15 cellular contexts compared by ENCODE assay signal in the genomic region with DNA sequence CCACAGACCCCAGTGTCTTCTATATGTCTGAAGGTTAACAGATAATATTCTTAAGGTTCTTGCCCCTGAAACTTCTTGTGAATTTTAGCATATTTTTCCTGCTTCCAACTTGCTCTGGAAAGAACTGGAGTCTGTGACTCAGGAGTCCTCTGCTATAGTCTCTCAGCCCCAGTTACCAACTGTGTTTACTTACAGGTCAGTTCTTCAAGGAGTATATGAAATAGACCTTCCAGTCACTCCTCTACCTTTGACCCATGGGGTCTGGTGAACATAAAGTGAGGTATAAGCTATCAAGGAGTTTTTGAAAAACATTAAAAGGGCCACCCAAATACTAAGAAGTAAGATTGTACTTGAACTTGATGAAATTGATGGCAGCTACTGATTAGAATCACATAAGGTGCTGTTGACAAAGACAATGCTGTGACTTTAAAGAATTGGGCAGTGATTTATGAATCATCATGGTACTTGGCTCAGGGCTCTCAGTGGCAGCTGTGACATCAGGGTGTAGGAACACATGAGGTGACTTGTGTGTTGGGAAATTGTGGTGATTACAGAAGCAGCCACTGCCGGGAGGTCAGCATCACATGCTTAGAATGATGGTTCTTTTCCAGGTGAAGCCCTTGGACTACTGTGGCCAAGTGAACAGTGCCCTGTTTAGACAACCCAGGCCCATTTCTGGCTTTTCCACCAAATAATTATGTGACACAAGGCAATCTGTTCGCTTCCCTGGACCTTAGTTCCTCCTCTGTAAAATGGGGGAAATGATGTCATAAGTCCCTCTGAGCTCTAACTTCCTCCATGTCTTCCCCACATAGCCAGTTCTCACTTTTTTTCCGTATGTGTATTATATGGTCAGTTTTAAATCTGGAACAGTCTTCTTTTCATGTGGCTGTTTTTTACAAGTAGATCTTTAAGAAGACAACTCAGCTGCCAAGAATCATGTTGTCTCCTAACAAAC.
DNase-seq lines count a peak whose midpoint lies in the region; ATAC-seq, FAIRE-seq and TF ChIP-seq lines count a peak whose summit lies in the region.
"Had no signal": no experiment of that assay in that cellular context is flagged by ENCODE, and none has a peak within 500 bp of the region (broad histone marks: within the 10 kb centered on the region; RNA-seq: fewer than 3 reads in every experiment).

No MANE protein-coding gene starts in this region.

- H3K9me3 ChIP-seq in endothelial cell of umbilical vein (replicated peaks; ENCODE audit: control insufficient read depth, insufficient read depth, low read length) (no peaks in the 10 kb centered on the region), gastrocnemius medialis (no peaks in the 10 kb centered on the region)
- H3K9me3 ChIP-seq: esophagus squamous epithelium had no signal

- BruUV-seq in endothelial cell of umbilical vein (replicated peaks; lab: Mats Ljungman, UMichigan), result no TSS peak

- in situ Hi-C loops in gastrocnemius medialis (cut with MboI; ENCODE audit: low sequenced_read_pairs in 4 of 4), result no loop called here

- POLR2A ChIA-PET in endothelial cell of umbilical vein (lab: Charles Lee), result no interaction called here

- H3K36me3 ChIP-seq in endothelial cell of umbilical vein (ENCODE audit: control insufficient read depth in 2 of 2, extremely low read depth in 1 of 2, insufficient read depth in 2 of 2, low read length in 2 of 2) (no peaks in the 10 kb centered on the region), gastrocnemius medialis (no peaks in the 10 kb centered on the region)
- H3K36me3 ChIP-seq: esophagus squamous epithelium had no signal

- TF ChIP-seq POLR2A in endothelial cell of umbilical vein (IDR thresholded peaks at IDR 0.05; ENCODE audit: low read depth, low read length) (no peak), gastrocnemius medialis (IDR thresholded peaks at IDR 0.05) (no peak), GM18505 (IDR thresholded peaks at IDR 0.05; ENCODE audit: borderline replicate concordance, extremely low read depth, insufficient read depth, insufficient read length) (no peak)

- CTCF ChIA-PET in endothelial cell of umbilical vein (lab: Charles Lee), result interaction anchor here (0.9 to 1.7 kb wide), 4 partner anchors 9 to 19 kb away, joined by 3 to 4 read pairs (median 3); no protein-coding TSS in a partner anchor

- no peaks in the 10 kb centered on the region for H3K9me1 ChIP-seq in endothelial cell of umbilical vein (replicated peaks; ENCODE audit: control insufficient read depth, extremely low read depth, insufficient read depth, low read length)

- no peak overlapping the region for H3K4me3 ChIP-seq in endothelial cell of umbilical vein (replicated peaks in 1 of 3; ENCODE audit: insufficient read depth in 1 of 3, low read depth in 1 of 3, low read length in 3 of 3)
- no peak overlapping the region for H3K4me3 ChIP-seq in gastrocnemius medialis
- H3K4me3 ChIP-seq: esophagus squamous epithelium had no signal

- no peaks in the 10 kb centered on the region for H3K27me3 ChIP-seq in endothelial cell of umbilical vein (ENCODE audit: control insufficient read depth in 2 of 2, insufficient read depth in 2 of 2, low read length in 2 of 2)
- no peaks in the 10 kb centered on the region for H3K27me3 ChIP-seq in gastrocnemius medialis
- H3K27me3 ChIP-seq: esophagus squamous epithelium had no signal

- H3K4me1 ChIP-seq in endothelial cell of umbilical vein (ENCODE audit: control insufficient read depth, extremely low read depth, insufficient read depth, low read length), result peaks cover 4% of the 10 kb centered on the region
- peaks cover 16 to 40% of the 10 kb centered on the region in 2 donors for H3K4me1 ChIP-seq in gastrocnemius medialis
- H3K4me1 ChIP-seq: esophagus squamous epithelium had no signal

- no peak overlapping the region for H3K9ac ChIP-seq in endothelial cell of umbilical vein (replicated peaks; ENCODE audit: extremely low read depth, insufficient read depth, low read length)

- H3K4me2 ChIP-seq in endothelial cell of umbilical vein (ENCODE audit: insufficient read depth, low read length), result no peak overlapping the region

- H2AFZ ChIP-seq in endothelial cell of umbilical vein (ENCODE audit: low read depth, low read length), result peak overlapping the region; percentile 22

- TF ChIP-seq CTCF in endothelial cell of umbilical vein (IDR thresholded peaks at IDR 0.05; ENCODE audit: extremely low read depth in 1 of 2, insufficient read depth in 1 of 2, low read depth in 1 of 2, low read length in 2 of 2), result no peak
- TF ChIP-seq CTCF in gastrocnemius medialis (IDR thresholded peaks at IDR 0.05 in 4 of 5, conservative IDR thresholded peaks at IDR 0.05 in 1 of 5), result no peak

- H4K20me1 ChIP-seq in endothelial cell of umbilical vein (replicated peaks; ENCODE audit: control insufficient read depth, extremely low read depth, insufficient read depth, low read length), result no peaks in the 10 kb centered on the region

- ATAC-seq in gastrocnemius medialis, result peak; percentile 96 to 98
- no peak for ATAC-seq in HG02588 (IDR thresholded peaks at IDR 0.05; ENCODE audit: unreplicated experiment)
- no peak for ATAC-seq in GM18505 (IDR thresholded peaks at IDR 0.05; ENCODE audit: unreplicated experiment)

- dilution Hi-C loops in endothelial cell of umbilical vein (cut with MboI; ENCODE audit: extremely low pct_ligation_motif_present, low sequenced_read_pairs), result no loop called here

- peak; percentile 35 for DNase-seq in NCI-H2171 treated with DMSO at 0.1 percent for 48 hours (lab: John Stamatoyannopoulos, UW)
- no peak for DNase-seq in NCI-H2171 (lab: John Stamatoyannopoulos, UW)
- peak; percentile 53 for DNase-seq in NCI-H446 treated with DMSO at 0.1 percent for 48 hours (lab: John Stamatoyannopoulos, UW)
- DNase-seq in endothelial cell of umbilical vein (ENCODE audit: low read depth, low spot score), result peak; percentile 19
- DNase-seq in gastrocnemius medialis, result peak; percentile 44 to 63
- DNase-seq in NCI-H345 treated with DMSO at 0.1 percent for 48 hours (lab: John Stamatoyannopoulos, UW; ENCODE audit: unreplicated experiment), result no peak
- DNase-seq: activated CD4-positive, CD25-positive, alpha-beta regulatory T cell; activated CD8-positive, alpha-beta memory T cell treated with anti-CD3 and anti-CD28 coated beads, Interleukin-2, amount 50 U/mL, for 4 hours; DMS153; esophagus squamous epithelium; occipital lobe; stimulated activated CD4-positive, alpha-beta T cell treated with anti-CD3 and anti-CD28 coated beads, Interleukin-12 subunit alpha, Interleukin-12 subunit beta, amount 100 ng/mL, for 4 hours; SW 1271 had no signal

- intact Hi-C loops in endothelial cell of umbilical vein (cut with micrococcal nuclease) (no loop called here), gastrocnemius medialis (cut with DNase I; ENCODE audit: low total_unique reads) (no loop called here)

- no peaks in the 10 kb centered on the region for H3K79me2 ChIP-seq in endothelial cell of umbilical vein (ENCODE audit: control insufficient read depth, insufficient read depth, low read length)

- H3K27ac ChIP-seq in endothelial cell of umbilical vein (ENCODE audit: insufficient read depth, low read depth, low read length), result no peak overlapping the region
- H3K27ac ChIP-seq in gastrocnemius medialis, result peak overlapping the region; percentile 16 to 65 (median 50)
- H3K27ac ChIP-seq: esophagus squamous epithelium had no signal

- no peak for FAIRE-seq in endothelial cell of umbilical vein (lab: Jason Lieb, UNC)

TF ChIP-seq in endothelial cell of umbilical vein, 7 proteins besides CTCF, POLR2A, EP300 and RAD21:
- TF ChIP-seq GATA2 (IDR thresholded peaks at IDR 0.05; ENCODE audit: insufficient read depth, insufficient read length, low read depth, low read length), result peak; percentile 40
- TF ChIP-seq JUN (IDR thresholded peaks at IDR 0.05; ENCODE audit: borderline replicate concordance, insufficient read depth, insufficient read length, low read depth), result no peak

Comparison
In these comparisons a context has a peak if more than half of its experiments do, and no peak if none do; other contexts are left out.
1. DNase-seq: peak in NCI-H2171 treated with DMSO at 0.1 percent for 48 hours (single experiment), NCI-H446 treated with DMSO at 0.1 percent for 48 hours (single experiment), endothelial cell of umbilical vein (single experiment) and gastrocnemius medialis (2 of 2); none in NCI-H2171 (single experiment) and NCI-H345 treated with DMSO at 0.1 percent for 48 hours (single experiment).
2. ATAC-seq: peak in gastrocnemius medialis (2 of 2); none in HG02588 (single experiment) and GM18505 (single experiment).